Comparison of ENCODE assay signal across 22 cellular contexts in the genomic region with DNA sequence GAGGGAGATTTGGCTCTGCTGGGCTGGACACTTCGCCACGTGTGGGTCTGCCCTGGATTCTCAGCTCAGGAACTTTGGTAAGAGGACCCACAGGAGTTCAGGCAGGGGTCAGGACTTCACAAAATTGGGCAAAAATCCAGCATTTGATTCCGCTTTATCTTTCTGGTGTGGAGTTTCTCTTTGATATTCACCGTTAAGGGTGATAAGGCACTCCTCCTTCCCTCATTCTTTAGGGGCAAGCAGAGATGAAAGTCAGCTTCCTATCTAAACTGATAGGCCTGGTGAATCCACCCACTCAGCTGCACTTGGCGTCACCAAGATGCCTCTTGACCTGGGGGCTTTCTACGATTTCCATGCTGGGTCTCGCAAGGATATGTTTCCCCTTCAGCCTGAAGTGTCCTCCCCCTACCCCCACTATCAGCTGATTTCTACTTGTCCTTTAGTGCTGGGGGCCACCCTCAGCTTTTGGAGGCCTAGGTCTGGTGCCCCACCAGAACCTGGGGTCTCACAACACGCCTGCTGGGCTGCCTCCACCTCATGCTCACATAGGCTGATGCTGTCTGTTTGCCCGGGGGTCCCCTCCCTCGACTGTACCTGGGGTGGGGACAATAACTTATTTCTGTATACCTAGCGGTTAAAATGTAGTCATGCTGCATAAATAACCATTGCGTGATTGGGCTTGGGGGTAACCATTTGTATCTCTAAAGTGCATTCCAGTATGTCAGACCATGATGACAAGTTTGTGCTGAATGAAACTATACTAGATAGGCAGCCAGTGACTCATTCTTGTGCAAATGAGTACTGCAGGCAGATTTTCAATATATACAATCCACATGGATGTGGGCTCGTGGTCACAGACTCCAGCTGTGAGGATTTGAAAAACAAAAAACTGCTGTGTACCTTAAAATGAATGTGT.
DNase-seq lines count a peak whose midpoint lies in the region; ATAC-seq and TF ChIP-seq lines count a peak whose summit lies in the region.
"Had no signal": no experiment of that assay in that cellular context is flagged by ENCODE, and none has a peak within 500 bp of the region (broad histone marks: within the 10 kb centered on the region; RNA-seq: fewer than 3 reads in every experiment).

No MANE protein-coding gene starts in this region.

- peaks cover 3% of the 10 kb centered on the region for H3K36me3 Mint-ChIP-seq in activated CD4-positive, alpha-beta T cell treated with anti-CD3 and anti-CD28 coated beads for 36 hours (ENCODE audit: low read depth)

- intact Hi-C loops in activated CD4-positive, alpha-beta T cell treated with anti-CD3 and anti-CD28 coated beads for 36 hours (cut with DNase I, micrococcal nuclease): no loop called here
- intact Hi-C loops in spleen (cut with DNase I; ENCODE audit: low total_unique reads): no loop called here

- H3K4me3 ChIP-seq in brain microvascular endothelial cell (ENCODE audit: low read depth, low read length): no peak overlapping the region
- no peak overlapping the region for H3K4me3 ChIP-seq in spleen
- H3K4me3 ChIP-seq: esophagus muscularis mucosa, left lung had no signal

- no peak for DNase-seq in activated CD4-positive, alpha-beta T cell treated with anti-CD3 and anti-CD28 coated beads for 36 hours
- DNase-seq in activated CD4-positive, alpha-beta T cell treated with anti-CD3 and anti-CD28 coated beads for 48 hours: no peak
- DNase-seq in brain microvascular endothelial cell (peak; percentile 87), hepatic stellate cell (ENCODE audit: low spot score) (peak; percentile 87), spleen (peak; percentile 37), SW480 (ENCODE audit: low spot score) (no peak)
- DNase-seq: activated CD4-positive, alpha-beta T cell treated with anti-CD3 and anti-CD28 coated beads for 4 hours; caudate nucleus; DND-41; glutamatergic neuron; left lung; NCI-H1417; NCI-H526; SHP77; stimulated activated CD4-positive, alpha-beta T cell treated with anti-CD3 and anti-CD28 coated beads, Interleukin-4, amount 100 ng/mL, for 4 hours; T-cell had no signal

- H3K36me3 ChIP-seq in brain microvascular endothelial cell (replicated peaks): no peaks in the 10 kb centered on the region
- H3K36me3 ChIP-seq in spleen: no peaks in the 10 kb centered on the region
- H3K36me3 ChIP-seq: left lung had no signal

- no peaks in the 10 kb centered on the region for H3K4me1 ChIP-seq in spleen
- H3K4me1 ChIP-seq: esophagus muscularis mucosa, left lung had no signal

- TF ChIP-seq CTCF in brain microvascular endothelial cell (IDR thresholded peaks at IDR 0.05; ENCODE audit: low read depth, low read length, missing control alignments) (no peak), spleen (IDR thresholded peaks at IDR 0.05 in 8 of 11, conservative IDR thresholded peaks at IDR 0.05 in 3 of 11) (no peak)

- no peaks in the 10 kb centered on the region for H3K9me3 ChIP-seq in spleen
- H3K9me3 ChIP-seq: esophagus muscularis mucosa, left lung had no signal

- in situ Hi-C loops in brain microvascular endothelial cell (cut with HindIII; ENCODE audit: low pct_ligation_motif_present, low sequenced_read_pairs): no loop called here

- ATAC-seq in activated CD4-positive, alpha-beta T cell treated with anti-CD3 and anti-CD28 coated beads for 36 hours: peak; percentile 60
- ATAC-seq in GM21717 (IDR thresholded peaks at IDR 0.05; ENCODE audit: unreplicated experiment) (no peak), GM19035 (IDR thresholded peaks at IDR 0.05; ENCODE audit: unreplicated experiment) (no peak)
- ATAC-seq: HepG2, left lung, T-cell had no signal

- CTCF ChIA-PET in activated CD4-positive, alpha-beta T cell treated with anti-CD3 and anti-CD28 coated beads for 36 hours (lab: Charles Lee): interaction anchor here (0.8 kb wide), 1 partner anchor 246 kb away, joined by 3 read pairs; no protein-coding TSS in a partner anchor

- H3K27ac ChIP-seq in brain microvascular endothelial cell (peak overlapping the region; percentile 62), spleen (no peak overlapping the region)
- H3K27ac ChIP-seq: 22Rv1, esophagus muscularis mucosa, left lung had no signal

- no peaks in the 10 kb centered on the region for H3K27me3 Mint-ChIP-seq in activated CD4-positive, alpha-beta T cell treated with anti-CD3 and anti-CD28 coated beads for 36 hours
- H3K27me3 Mint-ChIP-seq: B cell, T-cell had no signal

- POLR2A ChIA-PET in activated CD4-positive, alpha-beta T cell treated with anti-CD3 and anti-CD28 coated beads for 36 hours (lab: Charles Lee): no interaction called here

- 63 to 82% (median 72%) methylated on average over 12 to 13 of the region's 13 CpGs for WGBS in spleen, 5 donors

- H3K4me1 Mint-ChIP-seq in activated CD4-positive, alpha-beta T cell treated with anti-CD3 and anti-CD28 coated beads for 36 hours: no peaks in the 10 kb centered on the region
- H3K4me1 Mint-ChIP-seq: B cell, T-cell had no signal

- no peak overlapping the region for H3K4me3 Mint-ChIP-seq in activated CD4-positive, alpha-beta T cell treated with anti-CD3 and anti-CD28 coated beads for 36 hours
- H3K4me3 Mint-ChIP-seq: B cell, T-cell had no signal

- no peak for TF ChIP-seq POLR2A in spleen (IDR thresholded peaks at IDR 0.05)

- no peak overlapping the region for H3K27ac Mint-ChIP-seq in activated CD4-positive, alpha-beta T cell treated with anti-CD3 and anti-CD28 coated beads for 36 hours
- H3K27ac Mint-ChIP-seq: B cell, T-cell had no signal

- H3K9me3 Mint-ChIP-seq in activated CD4-positive, alpha-beta T cell treated with anti-CD3 and anti-CD28 coated beads for 36 hours (ENCODE audit: low read depth): no peaks in the 10 kb centered on the region
- H3K9me3 Mint-ChIP-seq: T-cell had no signal

- H3K27me3 ChIP-seq in brain microvascular endothelial cell (replicated peaks) (no peaks in the 10 kb centered on the region), spleen (replicated peaks in 1 of 7) (no peaks in the 10 kb centered on the region)
- H3K27me3 ChIP-seq: esophagus muscularis mucosa, left lung had no signal

Comparison
In these comparisons a context has a peak if more than half of its experiments do, and no peak if none do; other contexts are left out.
1. DNase-seq: peak in brain microvascular endothelial cell (single experiment), hepatic stellate cell (single experiment) and spleen (single experiment); none in activated CD4-positive, alpha-beta T cell treated with anti-CD3 and anti-CD28 coated beads for 36 hours (single experiment), activated CD4-positive, alpha-beta T cell treated with anti-CD3 and anti-CD28 coated beads for 48 hours (single experiment) and SW480 (single experiment).